In the genomic region with DNA sequence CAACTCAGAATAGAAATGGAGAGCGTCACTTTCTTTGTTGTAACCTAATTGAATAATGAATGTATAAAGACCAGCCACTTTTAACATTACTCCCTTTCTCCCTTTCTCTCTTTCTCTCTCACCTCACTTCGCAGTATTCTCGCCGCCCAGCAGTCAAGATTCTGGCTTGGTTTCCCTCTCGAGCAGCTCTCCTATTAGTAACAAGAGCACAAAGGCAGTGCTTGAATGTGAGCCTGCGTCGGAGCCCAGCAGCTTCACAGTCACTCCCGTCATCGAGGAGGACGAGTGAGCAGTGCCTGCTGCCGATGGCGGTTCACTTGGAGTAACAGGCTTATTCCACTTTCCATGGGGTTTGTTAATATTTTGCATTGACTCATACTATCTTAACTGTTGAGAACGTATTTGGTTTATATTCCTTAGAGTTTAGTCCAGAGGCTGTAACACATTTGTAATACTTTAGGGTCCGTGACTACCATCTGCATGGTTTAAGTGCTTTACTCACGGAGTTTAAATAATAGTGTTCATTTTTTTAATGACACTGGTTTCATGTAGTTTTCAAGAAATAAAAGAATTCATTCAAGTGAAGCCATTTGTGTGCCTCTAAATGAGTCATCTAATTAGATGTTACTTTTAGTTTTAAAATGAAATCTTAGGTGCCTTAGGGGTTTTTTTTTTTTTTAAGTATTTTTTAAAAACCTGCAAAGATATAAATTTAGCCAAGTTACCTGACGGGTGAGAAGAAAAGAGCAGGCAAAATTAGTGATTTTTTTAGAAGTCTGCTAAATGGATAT, we compare ENCODE assay signal across 13 cellular contexts. TPM values are rescaled to one million over a fixed set of nuclear protein-coding genes. Genes with fewer than 3 reads are reported as not detected.
DNase-seq lines count a peak whose midpoint lies in the region; ATAC-seq and TF ChIP-seq lines count a peak whose summit lies in the region.
"Had no signal": no experiment of that assay in that cellular context is flagged by ENCODE, and none has a peak within 500 bp of the region (broad histone marks: within the 10 kb centered on the region; RNA-seq: fewer than 3 reads in every experiment).

No MANE protein-coding gene starts in this region.

- peak; percentile 56 to 78 for DNase-seq in T47D (ENCODE audit: low read depth in 1 of 2, low spot score in 1 of 2)
- no peak for DNase-seq in MCF 10A (ENCODE audit: unreplicated experiment)
- DNase-seq in NCI-H526 treated with DMSO at 0.1 percent for 48 hours (lab: John Stamatoyannopoulos, UW): peak; percentile 40
- DNase-seq in esophagus squamous epithelium (lab: John Stamatoyannopoulos, UW): no peak
- DNase-seq in stimulated activated naive B cell treated with anti-CD40 and anti-IgM and Interleukin-4, amounts not matched to agents 10 μg/mL and 1 μg/mL and 100 μg/mL, for 72 hours: no peak
- DNase-seq in EL: no peak
- DNase-seq in effector memory CD4-positive, alpha-beta T cell: no peak
- DNase-seq in activated CD4-positive, alpha-beta T cell treated with anti-CD3 and anti-CD28 coated beads, Interleukin-2, amount 50 U/mL, for 48 hours: no peak
- DNase-seq: NCI-H1694 treated with DMSO at 0.1 percent for 48 hours, WERI-Rb-1 had no signal

- H3K27ac ChIP-seq in esophagus squamous epithelium: peak overlapping the region in 2 of 4 donors; percentile 29 to 55
- no peak overlapping the region for H3K27ac ChIP-seq in effector memory CD4-positive, alpha-beta T cell (ENCODE audit: insufficient read depth, low read length, poor library complexity, severe bottlenecking)
- H3K27ac ChIP-seq: HL-60, RWPE1, WERI-Rb-1 had no signal

- peak overlapping the region; percentile 8 to 41 (median 30) for H3K4me3 ChIP-seq in esophagus squamous epithelium
- H3K4me3 ChIP-seq in effector memory CD4-positive, alpha-beta T cell (ENCODE audit: insufficient read depth, low read depth, low read length, poor library complexity, severe bottlenecking): no peak overlapping the region

- in situ Hi-C loops in T47D (cut with HindIII; ENCODE audit: low pct_unique_long_range_greater_than_20kb, low sequenced_read_pairs): no loop called here

- H3K27me3 ChIP-seq in esophagus squamous epithelium: peaks cover 0 to 100% (median 34%) of the 10 kb centered on the region in 4 donors
- peaks cover 60% of the 10 kb centered on the region for H3K27me3 ChIP-seq in effector memory CD4-positive, alpha-beta T cell (replicated peaks; ENCODE audit: control insufficient read depth, insufficient read depth, low read length, poor library complexity, severe bottlenecking)

- no peaks in the 10 kb centered on the region for H3K4me1 Mint-ChIP-seq in MCF 10A (ENCODE audit: insufficient read depth, unreplicated experiment)
- H3K4me1 Mint-ChIP-seq in stimulated activated naive B cell treated with anti-CD40 and anti-IgM and Interleukin-4, amounts not matched to agents 10 μg/mL and 1 μg/mL and 100 μg/mL, for 72 hours: peaks cover 13 to 29% of the 10 kb centered on the region in 2 donors

- no peaks in the 10 kb centered on the region for H3K9me3 Mint-ChIP-seq in MCF 10A (ENCODE audit: unreplicated experiment)
- peaks cover 0 to 2% of the 10 kb centered on the region in 2 donors for H3K9me3 Mint-ChIP-seq in stimulated activated naive B cell treated with anti-CD40 and anti-IgM and Interleukin-4, amounts not matched to agents 10 μg/mL and 1 μg/mL and 100 μg/mL, for 72 hours

- peaks cover 0 to 60% (median 12%) of the 10 kb centered on the region in 3 donors for H3K4me1 ChIP-seq in esophagus squamous epithelium
- peaks cover 22% of the 10 kb centered on the region for H3K4me1 ChIP-seq in effector memory CD4-positive, alpha-beta T cell (ENCODE audit: control insufficient read depth, insufficient read depth, low read length, poor library complexity, severe bottlenecking)

- H3K36me3 ChIP-seq in esophagus squamous epithelium: no peaks in the 10 kb centered on the region
- H3K36me3 ChIP-seq in effector memory CD4-positive, alpha-beta T cell (ENCODE audit: control insufficient read depth, insufficient read depth, low read length): no peaks in the 10 kb centered on the region
- H3K36me3 ChIP-seq: WERI-Rb-1 had no signal

- H3K4me3 Mint-ChIP-seq in MCF 10A (ENCODE audit: unreplicated experiment): no peak overlapping the region
- no peak overlapping the region for H3K4me3 Mint-ChIP-seq in stimulated activated naive B cell treated with anti-CD40 and anti-IgM and Interleukin-4, amounts not matched to agents 10 μg/mL and 1 μg/mL and 100 μg/mL, for 72 hours

- H3K9me3 ChIP-seq in esophagus squamous epithelium: no peaks in the 10 kb centered on the region
- H3K9me3 ChIP-seq in effector memory CD4-positive, alpha-beta T cell (ENCODE audit: control insufficient read depth, low read length): no peaks in the 10 kb centered on the region

- TF ChIP-seq CTCF in MCF 10A (IDR thresholded peaks at IDR 0.05; ENCODE audit: unreplicated experiment): no peak
- no peak for TF ChIP-seq CTCF in esophagus squamous epithelium (IDR thresholded peaks at IDR 0.05)

- no peak overlapping the region for H3K27ac Mint-ChIP-seq in MCF 10A (ENCODE audit: low read depth, unreplicated experiment)
- H3K27ac Mint-ChIP-seq in stimulated activated naive B cell treated with anti-CD40 and anti-IgM and Interleukin-4, amounts not matched to agents 10 μg/mL and 1 μg/mL and 100 μg/mL, for 72 hours: peak overlapping the region; percentile 7

- intact Hi-C loops in MCF 10A (cut with micrococcal nuclease) (no loop called here), esophagus squamous epithelium (cut with DNase I) (no loop called here)

- BruUV-seq in MCF 10A (replicated peaks; lab: Mats Ljungman, UMichigan): no TSS peak

- WGBS in esophagus squamous epithelium, 2 donors: 5 to 13% methylated on average over 15 to 16 of the region's 16 CpGs

- H3K36me3 Mint-ChIP-seq in MCF 10A (ENCODE audit: insufficient read depth, unreplicated experiment): no peaks in the 10 kb centered on the region
- H3K36me3 Mint-ChIP-seq in stimulated activated naive B cell treated with anti-CD40 and anti-IgM and Interleukin-4, amounts not matched to agents 10 μg/mL and 1 μg/mL and 100 μg/mL, for 72 hours: peaks cover 0 to 4% of the 10 kb centered on the region in 2 donors

- peaks cover 10% of the 10 kb centered on the region for H3K27me3 Mint-ChIP-seq in MCF 10A (ENCODE audit: insufficient read depth, unreplicated experiment)
- H3K27me3 Mint-ChIP-seq in stimulated activated naive B cell treated with anti-CD40 and anti-IgM and Interleukin-4, amounts not matched to agents 10 μg/mL and 1 μg/mL and 100 μg/mL, for 72 hours: peaks cover 55 to 75% of the 10 kb centered on the region in 2 donors

- no peak for TF ChIP-seq POLR2A in esophagus squamous epithelium (IDR thresholded peaks at IDR 0.05)

- CTCF ChIA-PET in MCF 10A (lab: Yijun Ruan, JAX): no interaction called here

- ATAC-seq in stimulated activated naive B cell treated with anti-CD40 and anti-IgM and Interleukin-4, amounts not matched to agents 10 μg/mL and 1 μg/mL and 100 μg/mL, for 72 hours (replicated peaks): no peak

- POLR2A ChIA-PET in MCF 10A (lab: Yijun Ruan, JAX): interaction anchor here (0.6 kb wide), 1 partner anchor 627 kb away, joined by 3 read pairs; no protein-coding TSS in a partner anchor

RNA-seq across cellular contexts. Expression of a gene that starts 8.4 kb away (rescaled TPM):
- not detected in 2 replicates for total RNA-seq in MCF 10A (2022)
- total RNA-seq in esophagus squamous epithelium: 1 to 10 TPM in 1 of 4 donors, not detected in 3; 1.0 TPM
- total RNA-seq: mononuclear cell had no signal

Comparison
In these comparisons a context has a peak if more than half of its experiments do, and no peak if none do; other contexts are left out.
1. DNase-seq: peak in T47D (2 of 2) and NCI-H526 treated with DMSO at 0.1 percent for 48 hours (single experiment); none in MCF 10A (single experiment), esophagus squamous epithelium (single experiment), stimulated activated naive B cell treated with anti-CD40 and anti-IgM and Interleukin-4, amounts not matched to agents 10 μg/mL and 1 μg/mL and 100 μg/mL, for 72 hours (single experiment), EL (single experiment), effector memory CD4-positive, alpha-beta T cell (0 of 3) and activated CD4-positive, alpha-beta T cell treated with anti-CD3 and anti-CD28 coated beads, Interleukin-2, amount 50 U/mL, for 48 hours (0 of 2).